Comparison of ENCODE assay signal across 8 cellular contexts in genomic region chr1:212070720-212071302, GRCh38. TPM values are rescaled to one million over a fixed set of nuclear protein-coding genes. Genes with fewer than 3 reads are reported as not detected.
DNase-seq lines count a peak whose midpoint lies in the region; ATAC-seq and TF ChIP-seq lines count a peak whose summit lies in the region.

No MANE protein-coding gene starts in this region.

- H3K14ac ChIP-seq in H9 (ENCODE audit: insufficient read depth, low read length) (no peak overlapping the region), neuronal stem cell (ENCODE audit: low read length) (no peak overlapping the region)

- H3K27me3 ChIP-seq in H9 (ENCODE audit: insufficient read depth, low read length) (no peaks in the 10 kb centered on the region), neuronal stem cell (ENCODE audit: control insufficient read depth in 3 of 3, insufficient read depth in 3 of 3, low read depth in 1 of 3, low read length in 3 of 3) (no peaks in the 10 kb centered on the region)

- H3K27ac ChIP-seq in C4-2B: no peak overlapping the region
- H3K27ac ChIP-seq in H9 (ENCODE audit: insufficient read length, low read depth, low read length): no peak overlapping the region
- H3K27ac ChIP-seq in neuronal stem cell (replicated peaks; ENCODE audit: low read length): no peak overlapping the region

- H4K91ac ChIP-seq in H9 (ENCODE audit: insufficient read length, low read depth, low read length) (no peak overlapping the region), neuronal stem cell (ENCODE audit: low read depth, low read length, poor library complexity) (no peak overlapping the region)

- H3K4me3 Mint-ChIP-seq in H9 (no peak overlapping the region), neural crest cell (no peak overlapping the region)

- H3K4me1 Mint-ChIP-seq in H9 (no peaks in the 10 kb centered on the region), neural crest cell (no peaks in the 10 kb centered on the region)

- no peak overlapping the region for H3K4me3 ChIP-seq in neuronal stem cell (ENCODE audit: low read length in 2 of 2)

- no peak overlapping the region for H3T11ph ChIP-seq in H9 (ENCODE audit: low read length)

- H3K18ac ChIP-seq in H9 (ENCODE audit: insufficient read length, low read depth, low read length) (no peak overlapping the region), neuronal stem cell (ENCODE audit: low read length) (no peak overlapping the region)

- H2BK5ac ChIP-seq in H9 (ENCODE audit: insufficient read length, low read length): no peak overlapping the region
- H2BK5ac ChIP-seq in neuronal stem cell (ENCODE audit: low read length): no peak overlapping the region

- peaks cover 10 to 97% of the 10 kb centered on the region in 2 donors for H3K36me3 ChIP-seq in neuronal stem cell (replicated peaks in 1 of 2; ENCODE audit: control insufficient read depth in 2 of 2, insufficient read depth in 2 of 2, low read length in 2 of 2)

- H2AK5ac ChIP-seq in H9 (ENCODE audit: insufficient read length, low read length) (no peak overlapping the region), neuronal stem cell (ENCODE audit: low read depth, low read length) (no peak overlapping the region)

- H3K4ac ChIP-seq in H9 (ENCODE audit: low read depth, low read length) (no peak overlapping the region), neuronal stem cell (ENCODE audit: low read length) (no peak overlapping the region)

- H3K9me3 ChIP-seq in H9 (ENCODE audit: control insufficient read depth, low read depth, low read length) (no peaks in the 10 kb centered on the region), neuronal stem cell (replicated peaks in 1 of 2; ENCODE audit: control insufficient read depth in 2 of 2, insufficient read depth in 1 of 2, low read depth in 1 of 2, low read length in 2 of 2) (no peaks in the 10 kb centered on the region)

- H3K4me2 ChIP-seq in H9 (ENCODE audit: insufficient read depth, insufficient read length, low read length): no peak overlapping the region
- no peak overlapping the region for H3K4me2 ChIP-seq in neuronal stem cell (ENCODE audit: insufficient read depth, low read length, poor library complexity, severe bottlenecking)

- H3K23me2 ChIP-seq in H9 (ENCODE audit: insufficient read length, low read depth, low read length, poor library complexity, severe bottlenecking): no peaks in the 10 kb centered on the region

- H4K5ac ChIP-seq in H9 (ENCODE audit: insufficient read length, low read depth, low read length): no peak overlapping the region

- H3K4me1 ChIP-seq in H9 (ENCODE audit: insufficient read depth, low read length) (no peaks in the 10 kb centered on the region), neuronal stem cell (ENCODE audit: control insufficient read depth in 2 of 2, insufficient read depth in 1 of 2, low read depth in 1 of 2, low read length in 2 of 2) (no peaks in the 10 kb centered on the region)

- H4K8ac ChIP-seq in H9 (replicated peaks; ENCODE audit: insufficient read length, low read depth, low read length): no peak overlapping the region
- H4K8ac ChIP-seq in neuronal stem cell (ENCODE audit: low read depth, low read length): no peak overlapping the region

- H3K27ac Mint-ChIP-seq in H9 (no peak overlapping the region), neural crest cell (ENCODE audit: unreplicated experiment) (no peak overlapping the region)

- H3K27me3 Mint-ChIP-seq in H9 (ENCODE audit: low read depth) (no peaks in the 10 kb centered on the region), neural crest cell (ENCODE audit: low read depth) (no peaks in the 10 kb centered on the region)

- H3K23ac ChIP-seq in H9 (ENCODE audit: insufficient read length, low read depth, low read length) (no peak overlapping the region), neuronal stem cell (ENCODE audit: low read depth, low read length, poor library complexity) (no peak overlapping the region)

- H2BK20ac ChIP-seq in H9 (ENCODE audit: low read depth, low read length, poor library complexity, severe bottlenecking): no peak overlapping the region

- H3K79me1 ChIP-seq in H9 (ENCODE audit: insufficient read depth, low read depth, low read length, poor library complexity, severe bottlenecking): no peaks in the 10 kb centered on the region
- H3K79me1 ChIP-seq in neuronal stem cell (ENCODE audit: low read depth, low read length): no peaks in the 10 kb centered on the region

- no peak overlapping the region for H2BK12ac ChIP-seq in H9 (ENCODE audit: insufficient read length, low read depth, low read length)
- no peak overlapping the region for H2BK12ac ChIP-seq in neuronal stem cell (ENCODE audit: low read length)

- H4K20me1 ChIP-seq in H9 (ENCODE audit: control insufficient read depth, insufficient read depth, insufficient read length): no peaks in the 10 kb centered on the region

- H3K9ac ChIP-seq in H9 (ENCODE audit: extremely low read depth, insufficient read length, low read length) (no peak overlapping the region), neuronal stem cell (ENCODE audit: low read depth, low read length, poor library complexity) (no peak overlapping the region)

- H2BK120ac ChIP-seq in H9 (ENCODE audit: low read depth, low read length, poor library complexity, severe bottlenecking) (no peak overlapping the region), neuronal stem cell (ENCODE audit: low read depth, low read length) (no peak overlapping the region)

- H3K56ac ChIP-seq in H9 (ENCODE audit: insufficient read length, low read depth, low read length): no peak overlapping the region

- H2AFZ ChIP-seq in H9 (ENCODE audit: low read length) (no peak overlapping the region), neuronal stem cell (ENCODE audit: low read length) (no peak overlapping the region)

- H2BK15ac ChIP-seq in H9 (ENCODE audit: low read depth, low read length) (no peak overlapping the region), neuronal stem cell (ENCODE audit: low read length) (no peak overlapping the region)

- H3K36me3 Mint-ChIP-seq in H9 (ENCODE audit: insufficient read depth in 1 of 3, low read depth in 3 of 3) (peaks cover 29 to 80% (median 73%) of the 10 kb centered on the region in 3 experiments; a peak in 6 of 7 replicates), neural crest cell (ENCODE audit: low read depth) (peaks cover 5% of the 10 kb centered on the region)

- ATAC-seq in HG03521 (IDR thresholded peaks at IDR 0.05; ENCODE audit: unreplicated experiment): no peak

- peak; percentile 79 for TF ChIP-seq CTCF in C4-2B (conservative IDR thresholded peaks at IDR 0.05)
- TF ChIP-seq CTCF in H9 (conservative IDR thresholded peaks at IDR 0.05): peak; percentile 70
- peak; percentile 77 for TF ChIP-seq CTCF in neural crest cell (conservative IDR thresholded peaks at IDR 0.05)

- H3K9me3 Mint-ChIP-seq in H9 (no peaks in the 10 kb centered on the region), neural crest cell (no peaks in the 10 kb centered on the region)

- no peaks in the 10 kb centered on the region for H3K79me2 ChIP-seq in H9 (ENCODE audit: insufficient read depth, low read length)

- DNase-seq in H9 (no peak), SKM-1 (lab: John Stamatoyannopoulos, UW; ENCODE audit: unreplicated experiment) (peak; percentile 32), fibroblast of gingiva (ENCODE audit: low read depth) (peak; percentile 52), neural crest cell (ENCODE audit: low read depth, low spot score) (no peak), neuronal stem cell (ENCODE audit: low spot score) (no peak)
- no peak for DNase-seq in activated CD4-positive, alpha-beta T cell treated with anti-CD3 and anti-CD28 coated beads for 48 hours

RNA-seq across cellular contexts. Expression of gene DTL, which starts 35.3 kb away (rescaled TPM):
- total RNA-seq in H9 (2021) (70.1 and 73.0 TPM in 2 replicates), neural crest cell (73.3 and 82.4 TPM in 2 replicates)
- polyA plus RNA-seq in neuronal stem cell (2013, experiment 1 of 2): 33.3 TPM
- polyA plus RNA-seq in neuronal stem cell (2013, experiment 2 of 2): 30.1 TPM

RNA-seq across cellular contexts. Expression of gene INTS7, which starts 35.5 kb away (rescaled TPM):
- total RNA-seq in H9 (2021) (30.9 and 32.3 TPM in 2 replicates), neural crest cell (30.2 and 36.6 TPM in 2 replicates)
- polyA plus RNA-seq in neuronal stem cell (2013, experiment 1 of 2): 11.6 TPM
- 12.0 TPM for polyA plus RNA-seq in neuronal stem cell (2013, experiment 2 of 2)

Comparison
In these comparisons a context has a peak if more than half of its experiments do, and no peak if none do; other contexts are left out.
1. DNase-seq: peak in SKM-1 (single experiment) and fibroblast of gingiva (single experiment); none in H9 (single experiment), neural crest cell (single experiment), neuronal stem cell (single experiment) and activated CD4-positive, alpha-beta T cell treated with anti-CD3 and anti-CD28 coated beads for 48 hours (single experiment).
2. Peak in every context shown above with its lines, with median percentiles within 50 percentile points of each other: CTCF ChIP-seq.